16 cellular contexts compared by ENCODE assay signal in genomic region chr20:60453847-60454246, GRCh38.
A peak's percentile ranks its signal among the peaks of the same experiment; 100 is the strongest.
DNase-seq lines count a peak whose midpoint lies in the region; ATAC-seq and TF ChIP-seq lines count a peak whose summit lies in the region.
"Had no signal": no experiment of that assay in that cellular context is flagged by ENCODE, and none has a peak within 500 bp of the region (broad histone marks: within the 10 kb centered on the region; RNA-seq: fewer than 3 reads in every experiment).

No MANE protein-coding gene starts in this region.

- H3K9me3 Mint-ChIP-seq in Caco-2 (ENCODE audit: unreplicated experiment) = no peaks in the 10 kb centered on the region
- H3K9me3 Mint-ChIP-seq: activated T-cell treated with anti-CD3 and anti-CD28 coated beads, Interleukin-2, amount 50 U/mL, for 24 hours had no signal

- no peaks in the 10 kb centered on the region for H3K4me1 Mint-ChIP-seq in Caco-2 (ENCODE audit: low read depth, unreplicated experiment)

- no peaks in the 10 kb centered on the region for H3K4me1 ChIP-seq in Caco-2

- peak; percentile 22 to 49 for TF ChIP-seq CTCF in Caco-2 (IDR thresholded peaks at IDR 0.05; ENCODE audit: insufficient read depth in 1 of 2, low read depth in 1 of 2, low read length in 1 of 2, severe bottlenecking in 1 of 2, unreplicated experiment in 1 of 2)
- TF ChIP-seq CTCF in LNCAP (IDR thresholded peaks at IDR 0.05) = peak; percentile 39; the same call in 1 of the 2 replicates
- TF ChIP-seq CTCF in VCaP (conservative IDR thresholded peaks at IDR 0.05) = peak; percentile 28

- no peaks in the 10 kb centered on the region for H3K27me3 ChIP-seq in Caco-2 (replicated peaks; ENCODE audit: control insufficient read depth, insufficient read depth, low read length)

- H3K27me3 Mint-ChIP-seq in Caco-2 (ENCODE audit: insufficient read depth, unreplicated experiment) = peaks cover 44% of the 10 kb centered on the region

- CTCF ChIA-PET in Caco-2 (lab: Charles Lee) = interaction anchor here (0.7 to 1.1 kb wide), 2 partner anchors 244 to 669 kb away, joined by 3 read pairs; no protein-coding TSS in a partner anchor

- H3K27ac Mint-ChIP-seq in Caco-2 (ENCODE audit: unreplicated experiment) = no peak overlapping the region
- H3K27ac Mint-ChIP-seq: activated T-cell treated with anti-CD3 and anti-CD28 coated beads, Interleukin-2, amount 50 U/mL, for 24 hours had no signal

- peak in 1 of 2 experiments; percentile 27 for DNase-seq in Caco-2
- peak; percentile 68 for DNase-seq in islet precursor cell
- no peak for DNase-seq in dermis blood vessel endothelial cell
- DNase-seq in COLO668 (lab: John Stamatoyannopoulos, UW; ENCODE audit: unreplicated experiment) = no peak
- DNase-seq in effector CD4-positive, alpha-beta T cell = no peak
- DNase-seq: activated CD4-positive, alpha-beta T cell treated with anti-CD3 and anti-CD28 coated beads, Interleukin-2, amount 50 U/mL, for 1 hour; activated T-cell treated with anti-CD3 and anti-CD28 coated beads, Interleukin-2, amount 50 U/mL, for 24 hours; cerebellar nuclear complex; kidney; NCI-H1436; NCI-H526 treated with DMSO at 0.1 percent for 48 hours; stimulated activated naive CD4-positive, alpha-beta T cell; T1000 had no signal

- no peaks in the 10 kb centered on the region for H3K36me3 Mint-ChIP-seq in Caco-2 (ENCODE audit: insufficient read depth, unreplicated experiment)

- H3K36me3 ChIP-seq in Caco-2 (ENCODE audit: control insufficient read depth, insufficient read depth, low read length) = no peaks in the 10 kb centered on the region

- H3K27ac ChIP-seq in VCaP = no peak overlapping the region

- H3K4me3 ChIP-seq in Caco-2 (ENCODE audit: low read depth, low read length) = no peak overlapping the region

- ATAC-seq in GM18511 (IDR thresholded peaks at IDR 0.05; ENCODE audit: unreplicated experiment) = no peak

- no TSS peak for BruUV-seq in Caco-2 (replicated peaks; lab: Mats Ljungman, UMichigan)

- H3K4me3 Mint-ChIP-seq in Caco-2 (ENCODE audit: unreplicated experiment) = no peak overlapping the region
- H3K4me3 Mint-ChIP-seq: activated T-cell treated with anti-CD3 and anti-CD28 coated beads, Interleukin-2, amount 50 U/mL, for 24 hours had no signal

- intact Hi-C loops in Caco-2 (cut with micrococcal nuclease; ENCODE audit: unreplicated experiment) = loop anchor here (1.0 kb wide), 1 partner anchor 243 kb away; no protein-coding TSS in a partner anchor

- no peaks in the 10 kb centered on the region for H3K9me3 ChIP-seq in Caco-2

- POLR2A ChIA-PET in Caco-2 (lab: Charles Lee) = no interaction called here
